In the genomic region with DNA sequence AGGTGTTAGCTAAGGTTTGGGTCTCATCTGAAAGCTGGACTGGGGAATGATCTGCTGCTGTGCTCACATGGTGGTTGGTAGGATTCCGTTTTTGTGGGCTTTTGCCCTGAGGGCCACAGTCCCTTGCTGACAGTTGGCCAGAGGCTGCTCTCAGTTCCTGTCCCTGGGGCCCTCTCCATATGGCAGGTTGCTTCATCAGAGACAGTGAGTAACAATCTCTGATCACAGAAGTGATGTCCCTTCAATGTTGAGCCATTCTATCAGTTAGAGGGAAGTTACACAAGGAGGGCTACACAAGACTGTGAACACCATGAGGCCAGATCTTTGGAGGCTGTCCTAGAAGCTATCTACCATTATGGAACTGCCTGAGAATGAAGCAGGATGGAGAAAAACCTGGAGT, we compare ENCODE assay signal across 18 cellular contexts.
"Had no signal": no experiment of that assay in that cellular context is flagged by ENCODE, and none has a peak within 500 bp of the region (broad histone marks: within the 10 kb centered on the region; RNA-seq: fewer than 3 reads in every experiment).

No MANE protein-coding gene starts in this region.

- H3K9ac ChIP-seq: parathyroid adenoma had no signal

- H3K4me2 ChIP-seq: smooth muscle cell had no signal

- H3K4me3 ChIP-seq: dorsolateral prefrontal cortex, gastrocnemius medialis, lung, mucosa of descending colon, right lobe of liver, smooth muscle cell, testis, tibial artery had no signal

- H3K9me3 ChIP-seq: gastrocnemius medialis, mucosa of descending colon, right lobe of liver, testis had no signal

- H3K36me3 ChIP-seq: gastrocnemius medialis, right lobe of liver, tibial artery had no signal

- DNase-seq: dorsolateral prefrontal cortex; effector CD4-positive, alpha-beta T cell; gastrocnemius medialis; naive B cell; right lobe of liver; stimulated activated CD4-positive, alpha-beta T cell treated with anti-CD3 and anti-CD28 coated beads, Interleukin-12 subunit alpha, Interleukin-12 subunit beta, amount 100 ng/mL, for 4 hours; stimulated activated CD4-positive, alpha-beta T cell treated with anti-CD3 and anti-CD28 coated beads, Interleukin-1b, Interleukin-23, amount 100 ng/mL, for 48 hours; stimulated activated CD4-positive, alpha-beta T cell treated with anti-CD3 and anti-CD28 coated beads, Interleukin-4, amount 100 ng/mL, for 24 hours; stimulated activated naive CD8-positive, alpha-beta T cell treated with anti-CD3 and anti-CD28 coated beads, Interleukin-15, Interleukin-2, amounts not matched to agents 100 U/mL and 50 U/mL, for 24 hours; substantia nigra; testis; tibial artery had no signal

- H3K27me3 ChIP-seq: right lobe of liver, testis had no signal

- H3K4me1 ChIP-seq: gastrocnemius medialis, parathyroid adenoma, right lobe of liver, testis, tibial artery had no signal

- ATAC-seq: gastrocnemius medialis; natural killer cell treated with Interleukin-12 subunit alpha and Interleukin-12 subunit beta and Interleukin-15 and Interleukin-18, amount 100 ng/mL, for 72 hours; stimulated activated effector memory CD8-positive, alpha-beta T cell treated with anti-CD3 and anti-CD28 coated beads, Interleukin-12 subunit alpha, Interleukin-12 subunit beta, amount 100 ng/mL, for 72 hours had no signal

- H2AFZ ChIP-seq: parathyroid adenoma had no signal

- H3K27ac ChIP-seq: gastrocnemius medialis, parathyroid adenoma, right lobe of liver, testis, tibial artery had no signal
